19 cellular contexts compared by ENCODE assay signal in the genomic region with DNA sequence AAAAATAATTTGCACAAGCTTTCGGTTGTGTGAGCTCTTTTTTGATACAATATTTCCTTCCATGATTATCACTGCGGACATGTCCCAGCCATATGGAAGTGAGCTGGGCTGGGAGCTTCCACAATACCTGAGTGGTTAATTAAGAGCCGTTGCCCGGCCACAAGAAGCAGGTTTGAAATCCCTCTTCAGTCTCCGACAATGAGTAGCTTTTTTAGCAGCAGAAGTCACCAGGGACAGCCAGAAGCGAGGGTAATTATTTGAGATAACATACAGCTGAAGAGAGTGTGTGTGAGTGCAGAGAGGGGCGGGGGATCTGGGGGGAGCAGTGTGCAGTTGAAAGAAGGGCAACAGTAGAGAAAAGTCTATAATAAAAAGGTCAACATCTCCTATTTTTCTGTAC.
A peak's percentile ranks its signal among the peaks of the same experiment; 100 is the strongest.
DNase-seq lines count a peak whose midpoint lies in the region; ATAC-seq and TF ChIP-seq lines count a peak whose summit lies in the region.
"Had no signal": no experiment of that assay in that cellular context is flagged by ENCODE, and none has a peak within 500 bp of the region (broad histone marks: within the 10 kb centered on the region; RNA-seq: fewer than 3 reads in every experiment).

No MANE protein-coding gene starts in this region.

- TF ChIP-seq CTCF in natural killer cell (IDR thresholded peaks at IDR 0.05): no peak

- no peaks in the 10 kb centered on the region for H3K9me3 Mint-ChIP-seq in activated T-helper 17 cell treated with anti-CD3 and anti-CD28 coated beads, Interleukin-2, amount 50 U/mL, for 72 hours
- no peaks in the 10 kb centered on the region for H3K9me3 Mint-ChIP-seq in natural killer cell

- DNase-seq in D341Med (ENCODE audit: low spot score) (peak; percentile 34), NCI-H1417 (lab: John Stamatoyannopoulos, UW) (peak; percentile 62 to 90 (median 72)), NCI-H510A treated with DMSO at 0.1 percent for 48 hours (lab: John Stamatoyannopoulos, UW) (peak; percentile 78), islet precursor cell (peak; percentile 57), natural killer cell (no peak)
- no peak for DNase-seq in activated T-cell treated with anti-CD3 and anti-CD28 coated beads, Interleukin-2, amount 50 U/mL, for 1 hour
- DNase-seq: activated naive CD4-positive, alpha-beta T cell treated with Interleukin-2 at 50 U/mL for 16 hours; DND-41; HCEC 1CT; Karpas-422; kidney; NK-92 treated with Interleukin-12 subunit alpha and Interleukin-12 subunit beta, amount 100 ng/mL, for 24 hours; SIG-M5; stimulated activated CD4-positive, alpha-beta T cell treated with anti-CD3 and anti-CD28 coated beads, Interleukin-4, amount 100 ng/mL, for 1 hour; upper lobe of right lung had no signal

- H3K4me1 Mint-ChIP-seq in activated T-helper 17 cell treated with anti-CD3 and anti-CD28 coated beads, Interleukin-2, amount 50 U/mL, for 72 hours: no peaks in the 10 kb centered on the region
- no peaks in the 10 kb centered on the region for H3K4me1 Mint-ChIP-seq in natural killer cell
- H3K4me1 Mint-ChIP-seq: B cell had no signal

- intact Hi-C loops in natural killer cell (cut with micrococcal nuclease): no loop called here

- H3K27me3 Mint-ChIP-seq in activated T-helper 17 cell treated with anti-CD3 and anti-CD28 coated beads, Interleukin-2, amount 50 U/mL, for 72 hours: peaks cover 19% of the 10 kb centered on the region
- H3K27me3 Mint-ChIP-seq in natural killer cell (ENCODE audit: low read depth in 2 of 2): peaks cover 16 to 26% of the 10 kb centered on the region in 2 donors

- no peaks in the 10 kb centered on the region for H3K36me3 Mint-ChIP-seq in activated T-helper 17 cell treated with anti-CD3 and anti-CD28 coated beads, Interleukin-2, amount 50 U/mL, for 72 hours (ENCODE audit: low read depth)
- no peaks in the 10 kb centered on the region for H3K36me3 Mint-ChIP-seq in natural killer cell

- ATAC-seq in GM21723 (IDR thresholded peaks at IDR 0.05; ENCODE audit: unreplicated experiment): no peak
- no peak for ATAC-seq in activated T-helper 17 cell treated with anti-CD3 and anti-CD28 coated beads, Interleukin-2, amount 50 U/mL, for 72 hours (replicated peaks)
- ATAC-seq in natural killer cell: no peak
- ATAC-seq: sciatic nerve, upper lobe of right lung had no signal

- H3K27ac Mint-ChIP-seq in activated T-helper 17 cell treated with anti-CD3 and anti-CD28 coated beads, Interleukin-2, amount 50 U/mL, for 72 hours: no peak overlapping the region
- H3K27ac Mint-ChIP-seq in natural killer cell: no peak overlapping the region
- H3K27ac Mint-ChIP-seq: B cell had no signal

- no peak overlapping the region for H3K4me3 Mint-ChIP-seq in activated T-helper 17 cell treated with anti-CD3 and anti-CD28 coated beads, Interleukin-2, amount 50 U/mL, for 72 hours
- no peak overlapping the region for H3K4me3 Mint-ChIP-seq in natural killer cell
- H3K4me3 Mint-ChIP-seq: B cell had no signal

Comparison
In these comparisons a context has a peak if more than half of its experiments do, and no peak if none do; other contexts are left out.
1. DNase-seq: peak in D341Med (single experiment), NCI-H1417 (3 of 3), NCI-H510A treated with DMSO at 0.1 percent for 48 hours (single experiment) and islet precursor cell (single experiment); none in activated T-cell treated with anti-CD3 and anti-CD28 coated beads, Interleukin-2, amount 50 U/mL, for 1 hour (single experiment) and natural killer cell (single experiment).